In the genomic region with DNA sequence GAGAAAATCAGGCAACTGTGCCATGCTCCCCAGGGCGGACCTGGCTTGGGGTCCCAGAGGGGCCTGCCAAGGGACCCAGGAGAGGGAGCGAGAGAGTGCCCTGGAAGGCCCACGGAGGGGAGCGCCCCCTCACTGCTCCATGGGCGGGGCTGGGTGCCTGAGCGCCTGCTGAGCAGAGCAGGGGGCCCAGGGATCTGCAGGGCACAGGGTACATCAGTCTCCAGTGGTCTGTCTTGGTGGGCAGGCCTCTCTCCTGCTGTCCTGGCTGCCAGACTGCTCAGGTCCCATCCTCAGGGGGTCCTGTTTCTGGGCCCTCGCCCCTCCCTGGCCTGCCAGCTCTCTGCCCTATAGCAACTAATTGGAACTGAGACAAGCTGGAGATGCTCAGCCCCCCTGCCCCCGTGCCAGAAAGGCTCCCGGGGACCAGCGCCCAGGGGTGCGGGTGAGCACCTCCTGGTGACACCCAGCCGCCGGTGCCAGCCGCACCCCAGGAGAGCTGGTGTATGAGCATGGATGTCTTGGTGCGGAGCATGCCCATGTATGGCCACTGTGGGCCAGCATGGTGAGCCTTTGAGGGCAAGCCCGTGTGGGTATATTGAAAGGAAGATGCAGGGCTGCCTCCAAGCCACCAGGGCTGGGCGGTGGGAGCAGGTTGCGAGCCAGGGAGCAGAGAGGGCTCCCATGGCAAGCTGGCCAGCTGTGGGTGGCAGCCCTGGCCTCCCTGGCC, we compare ENCODE assay signal across 16 cellular contexts. TPM values are rescaled to one million over a fixed set of nuclear protein-coding genes. Genes with fewer than 3 reads are reported as not detected.
DNase-seq lines count a peak whose midpoint lies in the region; ATAC-seq and TF ChIP-seq lines count a peak whose summit lies in the region.
"Had no signal": no experiment of that assay in that cellular context is flagged by ENCODE, and none has a peak within 500 bp of the region (broad histone marks: within the 10 kb centered on the region; RNA-seq: fewer than 3 reads in every experiment).

No MANE protein-coding gene starts in this region.

- H3K4me1 ChIP-seq in left ventricle myocardium inferior (peaks cover 20% of the 10 kb centered on the region), urinary bladder (ENCODE audit: insufficient read depth) (no peaks in the 10 kb centered on the region)
- H3K4me1 ChIP-seq: adrenal gland, gastrocnemius medialis had no signal

- no peak for DNase-seq in left ventricle myocardium inferior
- DNase-seq in Right ventricle myocardium superior: no peak
- no peak for DNase-seq in astrocyte of the spinal cord (ENCODE audit: low read depth, low spot score)
- no peak for DNase-seq in activated CD4-positive, alpha-beta T cell treated with anti-CD3 and anti-CD28 coated beads, Interleukin-2, amount 50 U/mL, for 4 hours
- no peak for DNase-seq in NCI-H187 treated with DMSO at 0.1 percent for 48 hours (lab: John Stamatoyannopoulos, UW)
- DNase-seq: ACHN; activated CD4-positive, alpha-beta T cell treated with anti-CD3 and anti-CD28 coated beads, Interleukin-2, amount 50 U/mL, for 48 hours; gastrocnemius medialis; NCI-H1048; NCI-H2171; stimulated activated CD4-positive, alpha-beta T cell treated with anti-CD3 and anti-CD28 coated beads, Interleukin-4, amount 100 ng/mL, for 1 hour had no signal

- H3K27ac ChIP-seq in left ventricle myocardium inferior (replicated peaks) (peak overlapping the region; percentile 77), layer of hippocampus (ENCODE audit: low read depth, low read length) (peak overlapping the region; percentile 75), urinary bladder (ENCODE audit: low read depth) (no peak overlapping the region)

- H3K9me3 ChIP-seq in left ventricle myocardium inferior (replicated peaks): no peaks in the 10 kb centered on the region
- H3K9me3 ChIP-seq: adrenal gland, gastrocnemius medialis had no signal

- peak overlapping the region; percentile 62 for H3K4me3 ChIP-seq in left ventricle myocardium inferior
- peak overlapping the region; percentile 61 for H3K4me3 ChIP-seq in astrocyte of the spinal cord (ENCODE audit: low read depth, low read length)
- peak overlapping the region; percentile 18 for H3K4me3 ChIP-seq in urinary bladder (ENCODE audit: low read depth, low read length)

- ATAC-seq in Right ventricle myocardium superior (ENCODE audit: poor library complexity) (no peak), HG03139 (IDR thresholded peaks at IDR 0.05; ENCODE audit: unreplicated experiment) (no peak)
- ATAC-seq: gastrocnemius medialis had no signal

- TF ChIP-seq CTCF in left ventricle myocardium inferior (IDR thresholded peaks at IDR 0.05; ENCODE audit: borderline replicate concordance): no peak
- TF ChIP-seq CTCF in astrocyte of the spinal cord (IDR thresholded peaks at IDR 0.05; ENCODE audit: low read depth, low read length): no peak

- in situ Hi-C loops in astrocyte of the spinal cord (cut with HindIII; ENCODE audit: low sequenced_read_pairs): no loop called here

- H3K27me3 ChIP-seq in left ventricle myocardium inferior (ENCODE audit: low read depth) (peaks cover 5% of the 10 kb centered on the region), layer of hippocampus (ENCODE audit: control insufficient read depth, insufficient read depth, low read length) (no peaks in the 10 kb centered on the region)

- H3K36me3 ChIP-seq in left ventricle myocardium inferior: no peaks in the 10 kb centered on the region
- no peaks in the 10 kb centered on the region for H3K36me3 ChIP-seq in urinary bladder (ENCODE audit: insufficient read depth)
- H3K36me3 ChIP-seq: adrenal gland, gastrocnemius medialis had no signal

- WGBS in urinary bladder: 72% methylated on average over 18 of the region's 18 CpGs

- intact Hi-C loops in left ventricle myocardium inferior (cut with micrococcal nuclease): no loop called here
- intact Hi-C loops in Right ventricle myocardium superior (cut with DNase I): no loop called here

RNA-seq across cellular contexts. Expression of gene BGN, which starts 1.3 kb away (rescaled TPM):
- total RNA-seq in left ventricle myocardium inferior (84.3 TPM), Right ventricle myocardium superior (35.3 TPM), urinary bladder (57.7 TPM)
- 189 TPM for polyA plus RNA-seq in urinary bladder
- total RNA-seq: activated T-helper 1 cell treated with anti-CD3 and anti-CD28 coated beads, Interleukin-12 subunit alpha, Interleukin-12 subunit beta, Interleukin-2, Interleukin-4 antibody, amounts not matched to agents 30 ng/mL and 10 ng/mL and 1 ng/mL, durations not matched to agents 14 hours and 24 hours and 36 hours had no signal

RNA-seq across cellular contexts. Expression of gene ATP2B3, which starts 21.4 kb away (rescaled TPM):
- not detected for total RNA-seq in left ventricle myocardium inferior
- not detected for total RNA-seq in Right ventricle myocardium superior
- 0.69 TPM for total RNA-seq in urinary bladder
- polyA plus RNA-seq in urinary bladder: 0.10 TPM
- total RNA-seq: gastrocnemius medialis had no signal

RNA-seq across cellular contexts. Expression of gene HAUS7, which starts 25.7 kb away (rescaled TPM):
- total RNA-seq in left ventricle myocardium inferior (17.0 TPM), Right ventricle myocardium superior (18.6 TPM), urinary bladder (17.1 TPM)
- polyA plus RNA-seq in urinary bladder: 26.6 TPM

RNA-seq across cellular contexts. Expression of gene TREX2, which starts 50.2 kb away (rescaled TPM):
- not detected for total RNA-seq in left ventricle myocardium inferior
- total RNA-seq in Right ventricle myocardium superior: 0.19 TPM
- total RNA-seq in urinary bladder: 0.21 TPM
- polyA plus RNA-seq in urinary bladder: 0.49 TPM
